In genomic region chr3:120416868-120417267, GRCh38 we compare ENCODE assay signal across 8 cellular contexts. TPM values are rescaled to one million over a fixed set of nuclear protein-coding genes. Genes with fewer than 3 reads are reported as not detected.
A peak's percentile ranks its signal among the peaks of the same experiment; 100 is the strongest.
DNase-seq lines count a peak whose midpoint lies in the region; ATAC-seq and TF ChIP-seq lines count a peak whose summit lies in the region.

No MANE protein-coding gene starts in this region.

- peaks cover 13 to 30% of the 10 kb centered on the region in 2 donors for H3K4me1 ChIP-seq in thyroid gland

- DNase-seq in iPS-NIHi11 (ENCODE audit: low spot score) (peak; percentile 38), thyroid gland (no peak), AG08395 (ENCODE audit: low spot score) (no peak)
- DNase-seq in stimulated activated CD4-positive, alpha-beta T cell treated with anti-CD3 and anti-CD28 coated beads, Interleukin-4, amount 100 ng/mL, for 24 hours: no peak
- DNase-seq in stimulated activated CD4-positive, alpha-beta T cell treated with anti-CD3 and anti-CD28 coated beads, Interleukin-2, amount 100 ng/mL, for 48 hours: no peak

- TF ChIP-seq CTCF in thyroid gland (IDR thresholded peaks at IDR 0.05): no peak

- intact Hi-C loops in thyroid gland (cut with DNase I): loop anchor here (2.0 to 10.0 kb wide), 3 partner anchors 72 to 170 kb away; partner anchors contain the start of gene LRRC58

- TF ChIP-seq POLR2A in thyroid gland (IDR thresholded peaks at IDR 0.05): no peak

- peaks cover 0 to 6% of the 10 kb centered on the region in 2 donors for H3K36me3 ChIP-seq in thyroid gland

- ATAC-seq in GM18858 (IDR thresholded peaks at IDR 0.05; ENCODE audit: unreplicated experiment) (peak; percentile 14), HG02610 (IDR thresholded peaks at IDR 0.05; ENCODE audit: unreplicated experiment) (peak; percentile 8), SK-N-SH treated with all-trans-retinoic acid at 6 μM for 48 hours (peak; percentile 9)

- H3K9me3 ChIP-seq in thyroid gland: no peaks in the 10 kb centered on the region

- no peaks in the 10 kb centered on the region for H3K27me3 ChIP-seq in thyroid gland

- H3K4me3 ChIP-seq in thyroid gland (replicated peaks in 1 of 3): no peak overlapping the region

- WGBS in thyroid gland, 2 donors: 13 to 21% methylated on average over 2 of the region's 2 CpGs

- peak overlapping the region in 2 of 3 donors; percentile 31 to 79 for H3K27ac ChIP-seq in thyroid gland

TF ChIP-seq in SK-N-SH treated with all-trans-retinoic acid at 6 μM for 48 hours, 23 proteins besides CTCF, POLR2A, EP300 and RAD21:
- TF ChIP-seq, protein P1, sequence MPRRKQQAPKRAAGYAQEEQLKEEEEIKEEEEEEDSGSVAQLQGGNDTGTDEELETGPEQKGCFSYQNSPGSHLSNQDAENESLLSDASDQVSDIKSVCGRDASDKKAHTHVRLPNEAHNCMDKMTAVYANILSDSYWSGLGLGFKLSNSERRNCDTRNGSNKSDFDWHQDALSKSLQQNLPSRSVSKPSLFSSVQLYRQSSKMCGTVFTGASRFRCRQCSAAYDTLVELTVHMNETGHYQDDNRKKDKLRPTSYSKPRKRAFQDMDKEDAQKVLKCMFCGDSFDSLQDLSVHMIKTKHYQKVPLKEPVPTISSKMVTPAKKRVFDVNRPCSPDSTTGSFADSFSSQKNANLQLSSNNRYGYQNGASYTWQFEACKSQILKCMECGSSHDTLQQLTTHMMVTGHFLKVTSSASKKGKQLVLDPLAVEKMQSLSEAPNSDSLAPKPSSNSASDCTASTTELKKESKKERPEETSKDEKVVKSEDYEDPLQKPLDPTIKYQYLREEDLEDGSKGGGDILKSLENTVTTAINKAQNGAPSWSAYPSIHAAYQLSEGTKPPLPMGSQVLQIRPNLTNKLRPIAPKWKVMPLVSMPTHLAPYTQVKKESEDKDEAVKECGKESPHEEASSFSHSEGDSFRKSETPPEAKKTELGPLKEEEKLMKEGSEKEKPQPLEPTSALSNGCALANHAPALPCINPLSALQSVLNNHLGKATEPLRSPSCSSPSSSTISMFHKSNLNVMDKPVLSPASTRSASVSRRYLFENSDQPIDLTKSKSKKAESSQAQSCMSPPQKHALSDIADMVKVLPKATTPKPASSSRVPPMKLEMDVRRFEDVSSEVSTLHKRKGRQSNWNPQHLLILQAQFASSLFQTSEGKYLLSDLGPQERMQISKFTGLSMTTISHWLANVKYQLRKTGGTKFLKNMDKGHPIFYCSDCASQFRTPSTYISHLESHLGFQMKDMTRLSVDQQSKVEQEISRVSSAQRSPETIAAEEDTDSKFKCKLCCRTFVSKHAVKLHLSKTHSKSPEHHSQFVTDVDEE (CRISPR knock-in tag; IDR thresholded peaks at IDR 0.05): no peak
- TF ChIP-seq PPARA (CRISPR knock-in tag; IDR thresholded peaks at IDR 0.05; ENCODE audit: borderline replicate concordance) (no peak), ESRRG (CRISPR knock-in tag; IDR thresholded peaks at IDR 0.05) (no peak), ZNF565 (CRISPR knock-in tag; conservative IDR thresholded peaks at IDR 0.05; ENCODE audit: low read depth) (no peak), ZFP30 (CRISPR knock-in tag; IDR thresholded peaks at IDR 0.05) (no peak)
- TF ChIP-seq, protein P2, sequence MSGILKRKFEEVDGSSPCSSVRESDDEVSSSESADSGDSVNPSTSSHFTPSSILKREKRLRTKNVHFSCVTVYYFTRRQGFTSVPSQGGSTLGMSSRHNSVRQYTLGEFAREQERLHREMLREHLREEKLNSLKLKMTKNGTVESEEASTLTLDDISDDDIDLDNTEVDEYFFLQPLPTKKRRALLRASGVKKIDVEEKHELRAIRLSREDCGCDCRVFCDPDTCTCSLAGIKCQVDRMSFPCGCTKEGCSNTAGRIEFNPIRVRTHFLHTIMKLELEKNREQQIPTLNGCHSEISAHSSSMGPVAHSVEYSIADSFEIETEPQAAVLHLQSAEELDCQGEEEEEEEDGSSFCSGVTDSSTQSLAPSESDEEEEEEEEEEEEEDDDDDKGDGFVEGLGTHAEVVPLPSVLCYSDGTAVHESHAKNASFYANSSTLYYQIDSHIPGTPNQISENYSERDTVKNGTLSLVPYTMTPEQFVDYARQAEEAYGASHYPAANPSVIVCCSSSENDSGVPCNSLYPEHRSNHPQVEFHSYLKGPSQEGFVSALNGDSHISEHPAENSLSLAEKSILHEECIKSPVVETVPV (CRISPR knock-in tag; IDR thresholded peaks at IDR 0.05): no peak

RNA-seq across cellular contexts. Expression of gene FSTL1, which starts 33.9 kb away (rescaled TPM):
- total RNA-seq in thyroid gland: 100 to 1,000 TPM; 135 to 268 (median 228) TPM
